In the genomic region with DNA sequence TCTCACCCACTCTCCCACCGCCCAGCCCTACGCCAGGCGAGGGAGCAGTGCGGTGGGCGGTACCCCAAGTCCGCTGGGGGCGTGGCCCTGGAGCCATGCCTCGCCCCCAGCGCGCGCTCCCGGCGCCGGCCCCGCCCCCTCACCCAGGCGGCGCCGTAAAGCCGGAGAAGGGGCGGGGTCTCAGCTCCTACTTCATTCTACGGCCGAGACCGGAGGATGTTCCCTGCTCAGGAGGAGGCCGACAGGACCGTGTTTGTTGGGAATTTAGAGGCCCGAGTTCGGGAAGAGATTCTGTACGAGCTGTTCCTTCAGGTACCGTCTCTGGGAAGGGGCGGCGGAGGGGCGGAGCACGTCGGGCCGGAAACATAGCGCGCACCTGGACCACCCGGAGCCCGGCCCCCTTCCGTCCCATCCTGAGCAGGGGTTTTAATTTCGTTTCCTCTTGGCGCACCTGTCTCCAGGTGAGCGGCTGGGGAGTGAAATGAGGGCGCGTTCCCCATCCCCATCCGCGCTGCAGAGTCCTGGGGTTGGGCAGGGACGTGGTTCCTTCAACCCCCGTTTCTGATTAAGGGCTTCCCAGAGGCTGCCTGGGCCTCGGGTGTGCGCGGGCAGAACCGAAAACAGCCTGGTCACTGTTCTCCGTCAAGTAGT, we compare ENCODE assay signal across 8 cellular contexts. TPM values are rescaled to one million over a fixed set of nuclear protein-coding genes. Genes with fewer than 3 reads are reported as not detected.
DNase-seq lines count a peak whose midpoint lies in the region; ATAC-seq lines count a peak whose summit lies in the region.

A gene with protein sequence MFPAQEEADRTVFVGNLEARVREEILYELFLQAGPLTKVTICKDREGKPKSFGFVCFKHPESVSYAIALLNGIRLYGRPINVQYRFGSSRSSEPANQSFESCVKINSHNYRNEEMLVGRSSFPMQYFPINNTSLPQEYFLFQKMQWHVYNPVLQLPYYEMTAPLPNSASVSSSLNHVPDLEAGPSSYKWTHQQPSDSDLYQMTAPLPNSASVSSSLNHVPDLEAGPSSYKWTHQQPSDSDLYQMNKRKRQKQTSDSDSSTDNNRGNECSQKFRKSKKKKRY (plus strand): TSS at position 187 of the 651 bp plus-strand sequence. CDS start 30 bp downstream, at position 217.

- no peaks in the 10 kb centered on the region for H3K79me1 ChIP-seq in mesendoderm (ENCODE audit: low read length)

- no peaks in the 10 kb centered on the region for H3K4me1 ChIP-seq in mesendoderm (ENCODE audit: control insufficient read depth, low read depth, low read length)

- H3K4ac ChIP-seq in mesendoderm (ENCODE audit: low read depth, low read length), result no peak within 1 kb of the TSS

- no CpG with 5 or more reads among the region's 54 CpGs for WGBS in mesendoderm (ENCODE audit: extremely low coverage, insufficient coverage, low lambda C conversion rate)

- no peak within 1 kb of the TSS for H3K23ac ChIP-seq in mesendoderm (ENCODE audit: low read length)

- no peaks in the 10 kb centered on the region for H3K36me3 ChIP-seq in mesendoderm (ENCODE audit: control insufficient read depth, insufficient read depth, low read length)

- no peaks in the 10 kb centered on the region for H3K27me3 ChIP-seq in mesendoderm (ENCODE audit: insufficient read depth, low read length, poor library complexity)

- no peak within 1 kb of the TSS for H2BK15ac ChIP-seq in mesendoderm (replicated peaks; ENCODE audit: low read depth)

- no peaks in the 10 kb centered on the region for H3K9me3 Mint-ChIP-seq in activated CD8-positive, alpha-beta T cell treated with anti-CD3 and anti-CD28 coated beads, Interleukin-2, amount 10 ng/mL, durations not matched to agents 7 days and 5 days (ENCODE audit: insufficient read depth)
- no peaks in the 10 kb centered on the region for H3K9me3 Mint-ChIP-seq in effector memory CD8-positive, alpha-beta T cell

- H3K79me2 ChIP-seq in mesendoderm (ENCODE audit: control insufficient read depth, insufficient read depth, low read length), result no peaks in the 10 kb centered on the region

- peak within 1 kb of the TSS; percentile 3 for H3K4me2 ChIP-seq in mesendoderm (ENCODE audit: low read length)

- DNase-seq in NCI-H187 (lab: John Stamatoyannopoulos, UW) (peak; percentile 22 to 68), NCI-H187 treated with DMSO at 0.1 percent for 48 hours (lab: John Stamatoyannopoulos, UW) (no peak), NCI-H510A (lab: John Stamatoyannopoulos, UW) (peak; percentile 22), mesendoderm (peak; percentile 90)
- DNase-seq in activated CD8-positive, alpha-beta T cell treated with anti-CD3 and anti-CD28 coated beads, Interleukin-2, amount 10 ng/mL, durations not matched to agents 7 days and 5 days, result peak; percentile 76
- peak; percentile 37 to 43 (median 42) for DNase-seq in effector memory CD8-positive, alpha-beta T cell
- DNase-seq in stimulated activated CD8-positive, alpha-beta memory T cell treated with anti-CD3 and anti-CD28 coated beads, Interleukin-12 subunit alpha, Interleukin-12 subunit beta, amount 100 ng/mL, for 1 hour (ENCODE audit: low read depth), result peak; percentile 60

- no peak within 1 kb of the TSS for H2BK5ac ChIP-seq in mesendoderm (ENCODE audit: low read length)

- H4K8ac ChIP-seq in mesendoderm (ENCODE audit: low read depth, low read length), result no peak within 1 kb of the TSS

- CTCF ChIA-PET in activated CD8-positive, alpha-beta T cell treated with anti-CD3 and anti-CD28 coated beads, Interleukin-2, amount 10 ng/mL, durations not matched to agents 7 days and 5 days (lab: Charles Lee), result no interaction called here

- no peak within 1 kb of the TSS for H4K5ac ChIP-seq in mesendoderm (ENCODE audit: low read length)

- peak within 1 kb of the TSS; percentile 80 for H3K4me3 Mint-ChIP-seq in activated CD8-positive, alpha-beta T cell treated with anti-CD3 and anti-CD28 coated beads, Interleukin-2, amount 10 ng/mL, durations not matched to agents 7 days and 5 days
- peak within 1 kb of the TSS; percentile 75 to 81 for H3K4me3 Mint-ChIP-seq in effector memory CD8-positive, alpha-beta T cell

- peak within 1 kb of the TSS; percentile 59 for H3K9ac ChIP-seq in mesendoderm (ENCODE audit: low read length)

- H3K18ac ChIP-seq in mesendoderm (ENCODE audit: low read length), result no peak within 1 kb of the TSS

- H3K27ac Mint-ChIP-seq in activated CD8-positive, alpha-beta T cell treated with anti-CD3 and anti-CD28 coated beads, Interleukin-2, amount 10 ng/mL, durations not matched to agents 7 days and 5 days, result no peak within 1 kb of the TSS
- no peak within 1 kb of the TSS for H3K27ac Mint-ChIP-seq in effector memory CD8-positive, alpha-beta T cell

- H2AK5ac ChIP-seq in mesendoderm (ENCODE audit: low read length), result no peak within 1 kb of the TSS

- POLR2A ChIA-PET in activated CD8-positive, alpha-beta T cell treated with anti-CD3 and anti-CD28 coated beads, Interleukin-2, amount 10 ng/mL, durations not matched to agents 7 days and 5 days (lab: Charles Lee), result interaction anchor here (1.5 kb wide), 1 partner anchor 28 kb away, joined by 3 read pairs; no protein-coding TSS in a partner anchor

- H3K36me3 Mint-ChIP-seq in activated CD8-positive, alpha-beta T cell treated with anti-CD3 and anti-CD28 coated beads, Interleukin-2, amount 10 ng/mL, durations not matched to agents 7 days and 5 days (ENCODE audit: low read depth), result no peaks in the 10 kb centered on the region
- no peaks in the 10 kb centered on the region for H3K36me3 Mint-ChIP-seq in effector memory CD8-positive, alpha-beta T cell (ENCODE audit: insufficient read depth)

- H3K27me3 Mint-ChIP-seq in activated CD8-positive, alpha-beta T cell treated with anti-CD3 and anti-CD28 coated beads, Interleukin-2, amount 10 ng/mL, durations not matched to agents 7 days and 5 days (ENCODE audit: low read depth), result peaks cover 10% of the 10 kb centered on the region
- H3K27me3 Mint-ChIP-seq in effector memory CD8-positive, alpha-beta T cell, result peaks cover 17 to 24% of the 10 kb centered on the region in 2 donors

- peak within 1 kb of the TSS; percentile 75 for H3K56ac ChIP-seq in mesendoderm (ENCODE audit: low read length)

- no peak within 1 kb of the TSS for H3K27ac ChIP-seq in mesendoderm (ENCODE audit: low read depth, low read length)

- H3K4me1 Mint-ChIP-seq in activated CD8-positive, alpha-beta T cell treated with anti-CD3 and anti-CD28 coated beads, Interleukin-2, amount 10 ng/mL, durations not matched to agents 7 days and 5 days (ENCODE audit: low read depth), result peaks cover 7% of the 10 kb centered on the region
- H3K4me1 Mint-ChIP-seq in effector memory CD8-positive, alpha-beta T cell (ENCODE audit: low read depth in 2 of 2), result peaks cover 0 to 6% of the 10 kb centered on the region in 2 donors

- ATAC-seq in HG03060 (IDR thresholded peaks at IDR 0.05; ENCODE audit: low read depth, unreplicated experiment), result peak; percentile 43
- ATAC-seq in activated CD8-positive, alpha-beta T cell treated with anti-CD3 and anti-CD28 coated beads, Interleukin-2, amount 10 ng/mL, durations not matched to agents 7 days and 5 days, result peak; percentile 95
- peak; percentile 91 for ATAC-seq in effector memory CD8-positive, alpha-beta T cell (replicated peaks)

- H2BK120ac ChIP-seq in mesendoderm (ENCODE audit: low read depth, low read length), result no peak within 1 kb of the TSS

- H3K4me3 ChIP-seq in mesendoderm (ENCODE audit: low read length), result peak within 1 kb of the TSS; percentile 66

RNA-seq across cellular contexts. Expression of the gene that starts here (rescaled TPM):
- under 1 TPM; 0.34 to 0.50 TPM for total RNA-seq in activated CD8-positive, alpha-beta T cell treated with anti-CD3 and anti-CD28 coated beads, Interleukin-2, amount 10 ng/mL, durations not matched to agents 7 days and 5 days
- polyA plus RNA-seq in mesendoderm (2013, experiment 1 of 2), result 2.3 TPM
- polyA plus RNA-seq in mesendoderm (2013, experiment 2 of 2), result 2.5 TPM

Comparison
In these comparisons a context has a peak if more than half of its experiments do, and no peak if none do; other contexts are left out.
1. Peak in DNase-seq and ATAC-seq in activated CD8-positive, alpha-beta T cell treated with anti-CD3 and anti-CD28 coated beads, Interleukin-2, amount 10 ng/mL, durations not matched to agents 7 days and 5 days; RNA of the gene not detected or under 1 TPM.
2. ATAC-seq: peak in every context shown above with its lines; median percentile 95 in activated CD8-positive, alpha-beta T cell treated with anti-CD3 and anti-CD28 coated beads, Interleukin-2, amount 10 ng/mL, durations not matched to agents 7 days and 5 days; 91 in effector memory CD8-positive, alpha-beta T cell; 43 in HG03060.